In the genomic region with DNA sequence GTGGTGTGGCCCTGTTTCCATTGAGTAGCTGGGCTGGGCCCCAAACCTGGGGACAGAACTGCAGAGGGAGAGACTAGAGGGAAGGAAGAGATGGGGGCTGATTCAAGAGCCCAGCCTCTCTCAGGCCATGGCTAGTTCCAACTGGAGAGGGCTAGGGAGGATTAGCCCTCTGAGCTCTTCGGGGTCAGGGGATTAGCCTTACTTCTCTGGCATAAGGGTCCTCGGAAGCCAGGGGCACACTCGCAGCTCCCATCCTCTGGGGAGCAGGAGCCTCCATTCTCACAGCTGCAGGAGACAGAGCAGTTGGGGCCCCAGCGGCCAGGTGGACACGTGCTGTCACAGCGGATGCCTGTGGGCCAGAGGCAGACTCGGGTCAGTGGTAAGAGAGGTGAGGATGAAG, we compare ENCODE assay signal across 35 cellular contexts.
"Had no signal": no experiment of that assay in that cellular context is flagged by ENCODE, and none has a peak within 500 bp of the region (broad histone marks: within the 10 kb centered on the region; RNA-seq: fewer than 3 reads in every experiment).

No MANE protein-coding gene starts in this region.

- H3K27me3 Mint-ChIP-seq: activated CD4-positive, alpha-beta memory T cell treated with anti-CD3 and anti-CD28 coated beads, Interleukin-2, amount 10 ng/mL, durations not matched to agents 7 days and 5 days; activated CD8-positive, alpha-beta memory T cell treated with anti-CD3 and anti-CD28 coated beads, Interleukin-2, amount 10 ng/mL, durations not matched to agents 7 days and 5 days had no signal

- H3K4me3 ChIP-seq: adrenal gland, K562, Peyer's patch, SJSA1 had no signal

- ATAC-seq: activated CD8-positive, alpha-beta memory T cell treated with anti-CD3 and anti-CD28 coated beads, Interleukin-2, amount 10 ng/mL, durations not matched to agents 7 days and 5 days; activated naive CD4-positive, alpha-beta T cell treated with anti-CD3 and anti-CD28 coated beads, Interleukin-2, amount 50 U/mL, for 72 hours; K562; PC-3 had no signal

- H3K4me2 ChIP-seq: SK-N-SH had no signal

- H3K9me3 Mint-ChIP-seq: activated CD4-positive, alpha-beta memory T cell treated with anti-CD3 and anti-CD28 coated beads, Interleukin-2, amount 10 ng/mL, durations not matched to agents 7 days and 5 days; activated naive CD4-positive, alpha-beta T cell treated with anti-CD3 and anti-CD28 coated beads, Interleukin-2, amount 50 U/mL, for 72 hours had no signal

- DNase-seq: activated CD4-positive, alpha-beta memory T cell treated with anti-CD3 and anti-CD28 coated beads, Interleukin-2, amount 10 ng/mL, durations not matched to agents 7 days and 5 days; activated CD4-positive, alpha-beta T cell treated with anti-CD3 and anti-CD28 coated beads for 1 hour; activated CD4-positive, alpha-beta T cell treated with anti-CD3 and anti-CD28 coated beads for 48 hours; activated CD4-positive, CD25-positive, alpha-beta regulatory T cell; activated CD8-positive, alpha-beta memory T cell treated with anti-CD3 and anti-CD28 coated beads for 24 hours; activated CD8-positive, alpha-beta memory T cell treated with anti-CD3 and anti-CD28 coated beads, Interleukin-2, amount 10 ng/mL, durations not matched to agents 7 days and 5 days; activated CD8-positive, alpha-beta memory T cell treated with anti-CD3 and anti-CD28 coated beads, Interleukin-2, amount 50 U/mL, for 48 hours; activated effector memory CD4-positive, alpha-beta T cell treated with Interleukin-2 at 50 U/mL for 16 hours; activated naive CD4-positive, alpha-beta T cell; activated T-cell treated with anti-CD3 and anti-CD28 coated beads, Interleukin-2, amount 50 U/mL, for 48 hours; adrenal gland; brain microvascular endothelial cell; central memory CD4-positive, alpha-beta T cell; NCI-H1092 treated with DMSO at 0.1 percent for 48 hours; NCI-H1417; NCI-H146; NCI-H187; NCI-H2029 treated with DMSO at 0.1 percent for 48 hours; NCI-H2171 treated with DMSO at 0.1 percent for 48 hours; NCI-H2227 treated with DMSO at 0.1 percent for 48 hours; NCI-H446; NCI-H510A treated with DMSO at 0.1 percent for 48 hours; NCI-H526 treated with DMSO at 0.1 percent for 48 hours; NCI-H774; PC-3; Peyer's patch; RPMI8226; SHP77 treated with DMSO at 0.1 percent for 48 hours; SK-N-SH; T-helper 2 cell; T-helper 9 cell had no signal

- H3K27ac ChIP-seq: adrenal gland, brain microvascular endothelial cell, Peyer's patch, SJSA1, VCaP had no signal

- H3K4me3 Mint-ChIP-seq: activated CD4-positive, alpha-beta memory T cell treated with anti-CD3 and anti-CD28 coated beads, Interleukin-2, amount 10 ng/mL, durations not matched to agents 7 days and 5 days; activated CD8-positive, alpha-beta memory T cell treated with anti-CD3 and anti-CD28 coated beads, Interleukin-2, amount 10 ng/mL, durations not matched to agents 7 days and 5 days had no signal

- H3K9ac ChIP-seq: SK-N-SH had no signal

- H3K36me3 Mint-ChIP-seq: activated CD8-positive, alpha-beta memory T cell treated with anti-CD3 and anti-CD28 coated beads, Interleukin-2, amount 10 ng/mL, durations not matched to agents 7 days and 5 days; activated naive CD4-positive, alpha-beta T cell treated with anti-CD3 and anti-CD28 coated beads, Interleukin-2, amount 50 U/mL, for 72 hours had no signal

- H3K36me3 ChIP-seq: adrenal gland, brain microvascular endothelial cell, Peyer's patch, SJSA1 had no signal

- H3K4me1 ChIP-seq: Peyer's patch had no signal

- H3K27ac Mint-ChIP-seq: activated CD4-positive, alpha-beta memory T cell treated with anti-CD3 and anti-CD28 coated beads, Interleukin-2, amount 10 ng/mL, durations not matched to agents 7 days and 5 days; activated CD8-positive, alpha-beta memory T cell treated with anti-CD3 and anti-CD28 coated beads, Interleukin-2, amount 10 ng/mL, durations not matched to agents 7 days and 5 days; activated naive CD4-positive, alpha-beta T cell treated with anti-CD3 and anti-CD28 coated beads, Interleukin-2, amount 50 U/mL, for 72 hours had no signal

- H3K27me3 ChIP-seq: adrenal gland, brain microvascular endothelial cell, Peyer's patch, SJSA1 had no signal

- FAIRE-seq: K562 had no signal

- H3K9me3 ChIP-seq: adrenal gland, Peyer's patch, SJSA1, SK-N-SH had no signal
